Comparison of ENCODE assay signal across 2 cellular contexts in the genomic region with DNA sequence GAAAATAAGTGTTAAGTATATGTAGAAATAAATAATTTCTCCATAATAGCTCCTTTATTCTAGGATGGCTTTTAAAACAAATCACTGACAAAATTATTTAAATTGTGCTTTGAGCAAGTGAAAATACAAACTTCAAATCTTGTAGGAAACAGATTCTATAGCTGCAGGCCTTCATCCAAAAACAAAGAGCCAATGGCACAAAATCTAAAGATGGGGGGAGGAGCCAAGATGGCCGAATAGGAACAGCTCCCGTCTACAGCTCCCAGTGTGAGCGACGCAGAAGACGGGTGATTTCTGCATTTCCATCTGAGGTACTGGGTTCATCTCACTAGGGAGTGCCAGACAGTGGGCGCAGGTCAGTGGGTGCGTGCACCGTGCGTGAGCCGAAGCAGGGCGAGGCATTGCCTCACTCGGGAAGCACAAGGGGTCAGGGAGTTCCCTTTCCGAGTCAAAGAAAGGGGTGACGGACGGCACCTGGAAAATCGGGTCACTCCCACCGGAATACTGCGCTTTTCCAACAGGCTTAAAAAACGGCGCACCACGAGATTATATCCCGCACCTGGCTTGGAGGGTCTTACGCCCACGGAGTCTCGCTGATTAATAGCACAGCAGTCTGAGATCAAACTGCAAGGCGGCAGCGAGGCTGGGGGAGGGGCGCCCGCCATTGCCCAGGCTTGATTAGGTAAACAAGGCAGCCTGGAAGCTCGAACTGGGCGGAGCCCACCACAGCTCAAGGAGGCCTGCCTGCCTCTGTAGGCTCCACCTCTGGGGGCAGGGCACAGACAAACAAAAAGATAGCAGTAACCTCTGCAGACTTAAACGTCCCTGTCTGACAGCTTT.
A peak's percentile ranks its signal among the peaks of the same experiment; 100 is the strongest.
TF ChIP-seq lines count a peak whose summit lies in the region.
"Not testable (repeated sequence)": the region's sequence is repeated elsewhere in the genome, so short reads cannot be mapped to it uniquely, and the experiment has no call there.

No MANE protein-coding gene starts in this region.

TF ChIP-seq in K562, 482 proteins besides CTCF, POLR2A, EP300 and RAD21 (continues in another document):
- peak; percentile 64; the same call in 1 of the 2 replicates for TF ChIP-seq LCOR (CRISPR knock-in tag; IDR thresholded peaks at IDR 0.05)
- TF ChIP-seq NFRKB (IDR thresholded peaks at IDR 0.05; ENCODE audit: low read depth) = peak; percentile 69; the same call in 1 of the 2 replicates
- peak; percentile 50 for TF ChIP-seq TAF9B (IDR thresholded peaks at IDR 0.05; ENCODE audit: partially characterized antibody)
- peak; percentile 34; the same call in 1 of the 2 replicates for TF ChIP-seq EHMT2 (IDR thresholded peaks at IDR 0.05)
- TF ChIP-seq EP400 (IDR thresholded peaks at IDR 0.05) = peak; percentile 57
- TF ChIP-seq, protein P1, sequence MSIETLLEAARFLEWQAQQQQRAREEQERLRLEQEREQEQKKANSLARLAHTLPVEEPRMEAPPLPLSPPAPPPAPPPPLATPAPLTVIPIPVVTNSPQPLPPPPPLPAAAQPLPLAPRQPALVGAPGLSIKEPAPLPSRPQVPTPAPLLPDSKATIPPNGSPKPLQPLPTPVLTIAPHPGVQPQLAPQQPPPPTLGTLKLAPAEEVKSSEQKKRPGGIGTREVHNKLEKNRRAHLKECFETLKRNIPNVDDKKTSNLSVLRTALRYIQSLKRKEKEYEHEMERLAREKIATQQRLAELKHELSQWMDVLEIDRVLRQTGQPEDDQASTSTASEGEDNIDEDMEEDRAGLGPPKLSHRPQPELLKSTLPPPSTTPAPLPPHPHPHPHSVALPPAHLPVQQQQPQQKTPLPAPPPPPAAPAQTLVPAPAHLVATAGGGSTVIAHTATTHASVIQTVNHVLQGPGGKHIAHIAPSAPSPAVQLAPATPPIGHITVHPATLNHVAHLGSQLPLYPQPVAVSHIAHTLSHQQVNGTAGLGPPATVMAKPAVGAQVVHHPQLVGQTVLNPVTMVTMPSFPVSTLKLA (conservative IDR thresholded peaks at IDR 0.05) = peak; percentile 21 to 51; a peak in 2 of 4 replicates
- TF ChIP-seq TAF7 (tag; IDR thresholded peaks at IDR 0.05) = peak; percentile 55; the same call in 1 of the 2 replicates
- peak; percentile 44; the same call in 1 of the 2 replicates for TF ChIP-seq POLR2G (IDR thresholded peaks at IDR 0.05; ENCODE audit: low read depth, low read length)
- peak; percentile 36; the same call in 1 of the 2 replicates for TF ChIP-seq NR2C1 (IDR thresholded peaks at IDR 0.05)
- TF ChIP-seq NR2C1 (tag; IDR thresholded peaks at IDR 0.05) = peak; percentile 35; the same call in 1 of the 2 replicates
- peak in 1 of 2 experiments; percentile 27; a peak in 1 of 4 replicates for TF ChIP-seq NRF1 (conservative IDR thresholded peaks at IDR 0.05 in 1 of 2, IDR thresholded peaks at IDR 0.05 in 1 of 2)
- TF ChIP-seq POLR2B (IDR thresholded peaks at IDR 0.05; ENCODE audit: low read depth, partially characterized antibody) = peak; percentile 52
- peak in 2 of 3 experiments; percentile 50 to 71 for TF ChIP-seq YY1 (IDR thresholded peaks at IDR 0.05; ENCODE audit: borderline replicate concordance in 1 of 3, control insufficient read depth in 1 of 3, extremely low read depth in 1 of 3, insufficient read depth in 3 of 3, insufficient read length in 1 of 3, insufficient replicate concordance in 2 of 3, low read depth in 1 of 3, low read length in 2 of 3)
- peak; percentile 87 to 90 for TF ChIP-seq FOXA3 (CRISPR knock-in tag; conservative IDR thresholded peaks at IDR 0.05 in 1 of 2, IDR thresholded peaks at IDR 0.05 in 1 of 2)
- TF ChIP-seq POLR2H (tag; IDR thresholded peaks at IDR 0.05; ENCODE audit: low read depth) = 0 out of 2 replicates have a peak, but pooled peaks have one; percentile 26
- TF ChIP-seq CTBP1 (IDR thresholded peaks at IDR 0.05; ENCODE audit: borderline replicate concordance) = 0 out of 2 replicates have a peak, but pooled peaks have one; percentile 12
- TF ChIP-seq, protein P2, sequence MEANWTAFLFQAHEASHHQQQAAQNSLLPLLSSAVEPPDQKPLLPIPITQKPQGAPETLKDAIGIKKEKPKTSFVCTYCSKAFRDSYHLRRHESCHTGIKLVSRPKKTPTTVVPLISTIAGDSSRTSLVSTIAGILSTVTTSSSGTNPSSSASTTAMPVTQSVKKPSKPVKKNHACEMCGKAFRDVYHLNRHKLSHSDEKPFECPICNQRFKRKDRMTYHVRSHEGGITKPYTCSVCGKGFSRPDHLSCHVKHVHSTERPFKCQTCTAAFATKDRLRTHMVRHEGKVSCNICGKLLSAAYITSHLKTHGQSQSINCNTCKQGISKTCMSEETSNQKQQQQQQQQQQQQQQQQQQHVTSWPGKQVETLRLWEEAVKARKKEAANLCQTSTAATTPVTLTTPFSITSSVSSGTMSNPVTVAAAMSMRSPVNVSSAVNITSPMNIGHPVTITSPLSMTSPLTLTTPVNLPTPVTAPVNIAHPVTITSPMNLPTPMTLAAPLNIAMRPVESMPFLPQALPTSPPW (CRISPR knock-in tag; IDR thresholded peaks at IDR 0.05) = peak; percentile 36; the same call in 1 of the 2 replicates
- 0 out of 2 replicates have a peak, but pooled peaks have one; percentile 21 for TF ChIP-seq DMBX1 (CRISPR knock-in tag; IDR thresholded peaks at IDR 0.05; ENCODE audit: borderline replicate concordance)
- TF ChIP-seq L3MBTL2 (IDR thresholded peaks at IDR 0.05) = peak; percentile 74
- TF ChIP-seq RBFOX2 (IDR thresholded peaks at IDR 0.05; ENCODE audit: low read depth, low read length) = peak; percentile 48
- TF ChIP-seq NFIC (IDR thresholded peaks at IDR 0.05) = 0 out of 2 replicates have a peak, but pooled peaks have one; percentile 15
- peak; percentile 53 for TF ChIP-seq SOX6 (IDR thresholded peaks at IDR 0.05)
- not testable (repeated sequence) for TF ChIP-seq ATF1, NR2C2 (CRISPR knock-in tag; IDR thresholded peaks at IDR 0.05)
- 0 out of 2 replicates have a peak, but pooled peaks have one; percentile 24 for TF ChIP-seq ATF1 (tag; IDR thresholded peaks at IDR 0.05)
- TF ChIP-seq FOXK2 (conservative IDR thresholded peaks at IDR 0.05 in 1 of 2, IDR thresholded peaks at IDR 0.05 in 1 of 2; ENCODE audit: low read depth in 2 of 2) = peak; percentile 86 to 87
- peak; percentile 51; the same call in 1 of the 2 replicates for TF ChIP-seq SUPT5H (IDR thresholded peaks at IDR 0.05)
- 0 out of 2 replicates have a peak, but pooled peaks have one; percentile 24 for TF ChIP-seq GABPA (tag; conservative IDR thresholded peaks at IDR 0.05; ENCODE audit: low read depth)
- TF ChIP-seq NR2C2 (tag; IDR thresholded peaks at IDR 0.05) = peak; percentile 31; the same call in 1 of the 2 replicates

TF ChIP-seq in HepG2, 621 proteins besides CTCF, POLR2A, EP300 and RAD21:
- TF ChIP-seq, protein P3, sequence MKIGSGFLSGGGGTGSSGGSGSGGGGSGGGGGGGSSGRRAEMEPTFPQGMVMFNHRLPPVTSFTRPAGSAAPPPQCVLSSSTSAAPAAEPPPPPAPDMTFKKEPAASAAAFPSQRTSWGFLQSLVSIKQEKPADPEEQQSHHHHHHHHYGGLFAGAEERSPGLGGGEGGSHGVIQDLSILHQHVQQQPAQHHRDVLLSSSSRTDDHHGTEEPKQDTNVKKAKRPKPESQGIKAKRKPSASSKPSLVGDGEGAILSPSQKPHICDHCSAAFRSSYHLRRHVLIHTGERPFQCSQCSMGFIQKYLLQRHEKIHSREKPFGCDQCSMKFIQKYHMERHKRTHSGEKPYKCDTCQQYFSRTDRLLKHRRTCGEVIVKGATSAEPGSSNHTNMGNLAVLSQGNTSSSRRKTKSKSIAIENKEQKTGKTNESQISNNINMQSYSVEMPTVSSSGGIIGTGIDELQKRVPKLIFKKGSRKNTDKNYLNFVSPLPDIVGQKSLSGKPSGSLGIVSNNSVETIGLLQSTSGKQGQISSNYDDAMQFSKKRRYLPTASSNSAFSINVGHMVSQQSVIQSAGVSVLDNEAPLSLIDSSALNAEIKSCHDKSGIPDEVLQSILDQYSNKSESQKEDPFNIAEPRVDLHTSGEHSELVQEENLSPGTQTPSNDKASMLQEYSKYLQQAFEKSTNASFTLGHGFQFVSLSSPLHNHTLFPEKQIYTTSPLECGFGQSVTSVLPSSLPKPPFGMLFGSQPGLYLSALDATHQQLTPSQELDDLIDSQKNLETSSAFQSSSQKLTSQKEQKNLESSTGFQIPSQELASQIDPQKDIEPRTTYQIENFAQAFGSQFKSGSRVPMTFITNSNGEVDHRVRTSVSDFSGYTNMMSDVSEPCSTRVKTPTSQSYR (CRISPR knock-in tag; IDR thresholded peaks at IDR 0.05; ENCODE audit: borderline replicate concordance) = peak; percentile 34; the same call in 1 of the 2 replicates
- TF ChIP-seq FOXA1 (IDR thresholded peaks at IDR 0.05) = not testable (repeated sequence)
- TF ChIP-seq FOXA1 (CRISPR knock-in tag; IDR thresholded peaks at IDR 0.05) = 0 out of 2 replicates have a peak, but pooled peaks have one; percentile 16
TF ChIP-seq in HepG2: peak in this region for 2; not testable (repeated sequence) for 619.
